Comparison of ENCODE assay signal across 33 cellular contexts in the genomic region with DNA sequence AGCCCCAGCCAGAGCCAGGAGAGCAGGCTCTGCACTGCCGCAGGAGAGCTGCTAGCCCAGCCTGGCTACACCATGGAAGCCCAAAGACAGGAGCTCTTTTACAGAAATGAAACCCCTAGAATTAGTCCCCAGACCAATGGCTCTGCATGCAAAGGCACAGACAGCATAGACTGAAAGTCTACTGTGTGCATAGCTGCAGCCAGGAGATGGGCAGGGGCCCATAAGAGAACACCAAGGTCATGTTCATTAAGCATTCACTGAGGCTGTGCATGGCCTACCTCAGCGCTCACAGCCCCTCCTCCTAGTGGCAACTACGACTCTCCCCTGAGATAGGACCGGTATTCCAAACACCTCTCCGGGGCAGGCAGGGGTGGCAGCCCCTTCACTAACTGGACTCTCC. TPM values are rescaled to one million over a fixed set of nuclear protein-coding genes. Genes with fewer than 3 reads are reported as not detected.
DNase-seq lines count a peak whose midpoint lies in the region; ATAC-seq and TF ChIP-seq lines count a peak whose summit lies in the region.
"Had no signal": no experiment of that assay in that cellular context is flagged by ENCODE, and none has a peak within 500 bp of the region (broad histone marks: within the 10 kb centered on the region; RNA-seq: fewer than 3 reads in every experiment).

No MANE protein-coding gene starts in this region.

- peaks cover 5% of the 10 kb centered on the region for H3K9me3 Mint-ChIP-seq in endodermal cell
- no peaks in the 10 kb centered on the region for H3K9me3 Mint-ChIP-seq in osteocyte (ENCODE audit: unreplicated experiment)
- H3K9me3 Mint-ChIP-seq in activated T-cell treated with anti-CD3 and anti-CD28 coated beads, Interleukin-2, amount 50 U/mL, for 24 hours = no peaks in the 10 kb centered on the region
- H3K9me3 Mint-ChIP-seq: activated B cell treated with CpG ODN at 0.5 μM for 24 hours; activated naive CD4-positive, alpha-beta T cell treated with anti-CD3 and anti-CD28 coated beads, Interleukin-2, amount 50 U/mL, for 72 hours; dendritic cell treated with granulocyte-macrophage colony-stimulating factor and Interleukin-4, amounts not matched to agents 40 ng/mL and 50 ng/mL, for 4 days; immature natural killer cell had no signal

- H3K27ac Mint-ChIP-seq in endodermal cell (peak overlapping the region; percentile 83), osteocyte (ENCODE audit: unreplicated experiment) (peak overlapping the region; percentile 99)
- H3K27ac Mint-ChIP-seq in activated T-cell treated with anti-CD3 and anti-CD28 coated beads, Interleukin-2, amount 50 U/mL, for 24 hours = no peak overlapping the region
- H3K27ac Mint-ChIP-seq: activated B cell treated with CpG ODN at 0.5 μM for 24 hours; activated naive CD4-positive, alpha-beta T cell treated with anti-CD3 and anti-CD28 coated beads, Interleukin-2, amount 50 U/mL, for 72 hours; dendritic cell treated with granulocyte-macrophage colony-stimulating factor and Interleukin-4, amounts not matched to agents 40 ng/mL and 50 ng/mL, for 4 days; naive B cell had no signal

- H3K4me1 Mint-ChIP-seq in endodermal cell (peaks cover 46% of the 10 kb centered on the region), osteocyte (ENCODE audit: unreplicated experiment) (peaks cover 81% of the 10 kb centered on the region)
- peaks cover 3% of the 10 kb centered on the region for H3K4me1 Mint-ChIP-seq in activated T-cell treated with anti-CD3 and anti-CD28 coated beads, Interleukin-2, amount 50 U/mL, for 24 hours (ENCODE audit: low read depth)

- H3K4me3 Mint-ChIP-seq in endodermal cell (no peak overlapping the region), osteocyte (ENCODE audit: unreplicated experiment) (peak overlapping the region; percentile 42)
- H3K4me3 Mint-ChIP-seq in activated T-cell treated with anti-CD3 and anti-CD28 coated beads, Interleukin-2, amount 50 U/mL, for 24 hours = no peak overlapping the region
- H3K4me3 Mint-ChIP-seq: activated B cell treated with CpG ODN at 0.5 μM for 24 hours; dendritic cell treated with granulocyte-macrophage colony-stimulating factor and Interleukin-4, amounts not matched to agents 40 ng/mL and 50 ng/mL, for 4 days; immature natural killer cell; naive B cell had no signal

- peak; percentile 71 for DNase-seq in endodermal cell
- DNase-seq in osteocyte (ENCODE audit: extremely low spot score, unreplicated experiment) = no peak
- no peak for DNase-seq in activated CD4-positive, CD25-positive, alpha-beta regulatory T cell treated with anti-CD3 and anti-CD28 coated beads, Interleukin-2, amount 50 U/mL, for 72 hours
- DNase-seq in C1 segment of cervical spinal cord (lab: John Stamatoyannopoulos, UW) = no peak
- no peak for DNase-seq in stimulated activated naive CD8-positive, alpha-beta T cell treated with anti-CD3 and anti-CD28 coated beads, Interleukin-15, Interleukin-2, amounts not matched to agents 100 U/mL and 50 U/mL, for 24 hours
- DNase-seq in activated T-cell treated with anti-CD3 and anti-CD28 coated beads, Interleukin-2, amount 50 U/mL, for 24 hours = no peak
- DNase-seq: activated B cell treated with CpG ODN at 0.5 μM for 24 hours; activated CD4-positive, alpha-beta T cell treated with anti-CD3 and anti-CD28 coated beads, Interleukin-2, amount 50 U/mL, for 48 hours; activated CD8-positive, alpha-beta memory T cell treated with anti-CD3 and anti-CD28 coated beads, Interleukin-2, amount 50 U/mL, for 48 hours; anterior cingulate cortex; Caco-2; caudate nucleus; DMS79; gastrocnemius medialis; GDM1; immature natural killer cell; naive B cell; NCI-H1105; NCI-H187 treated with DMSO at 0.1 percent for 48 hours; NCI-H69; pancreas; stimulated activated CD4-positive, alpha-beta T cell treated with anti-CD3 and anti-CD28 coated beads, Interleukin-12 subunit alpha, Interleukin-12 subunit beta, amount 100 ng/mL, for 4 hours; stimulated activated CD4-positive, alpha-beta T cell treated with anti-CD3 and anti-CD28 coated beads, Interleukin-4, amount 100 ng/mL, for 1 hour had no signal

- TF ChIP-seq CTCF in endodermal cell (conservative IDR thresholded peaks at IDR 0.05) (peak; percentile 38), osteocyte (IDR thresholded peaks at IDR 0.05) (no peak)

- no peak overlapping the region for H3K9ac ChIP-seq in endodermal cell (ENCODE audit: extremely low read depth, low read length, poor library complexity, severe bottlenecking)

- H3K4me3 ChIP-seq in endodermal cell (ENCODE audit: low read length) = no peak overlapping the region
- H3K4me3 ChIP-seq: gastrocnemius medialis, hepatocyte, K562, pancreas, right atrium auricular region had no signal

- WGBS in endodermal cell (ENCODE audit: insufficient coverage in 1 of 2, insufficient read length in 1 of 2), 2 experiments = 43 to 59% methylated on average over 4 to 5 of the region's 5 CpGs

- peaks cover 6% of the 10 kb centered on the region for H3K9me3 ChIP-seq in endodermal cell (ENCODE audit: control insufficient read depth, low read length)
- H3K9me3 ChIP-seq: gastrocnemius medialis, pancreas, right atrium auricular region had no signal

- H3K27me3 Mint-ChIP-seq in endodermal cell (ENCODE audit: insufficient read depth) (peaks cover 3% of the 10 kb centered on the region), osteocyte (ENCODE audit: unreplicated experiment) (no peaks in the 10 kb centered on the region)
- no peaks in the 10 kb centered on the region for H3K27me3 Mint-ChIP-seq in activated T-cell treated with anti-CD3 and anti-CD28 coated beads, Interleukin-2, amount 50 U/mL, for 24 hours

- no peaks in the 10 kb centered on the region for H3K27me3 ChIP-seq in endodermal cell (ENCODE audit: control insufficient read depth, insufficient read depth, low read length, poor library complexity, severe bottlenecking)
- H3K27me3 ChIP-seq: gastrocnemius medialis, hepatocyte, pancreas, right atrium auricular region had no signal

- peaks cover 27% of the 10 kb centered on the region for H3K4me1 ChIP-seq in endodermal cell (ENCODE audit: control insufficient read depth, insufficient read depth, low read length)

- no peaks in the 10 kb centered on the region for H3K36me3 Mint-ChIP-seq in endodermal cell (ENCODE audit: low read depth)
- H3K36me3 Mint-ChIP-seq in osteocyte (ENCODE audit: unreplicated experiment) = peaks cover 4% of the 10 kb centered on the region
- H3K36me3 Mint-ChIP-seq in activated T-cell treated with anti-CD3 and anti-CD28 coated beads, Interleukin-2, amount 50 U/mL, for 24 hours (ENCODE audit: low read depth) = no peaks in the 10 kb centered on the region
- H3K36me3 Mint-ChIP-seq: activated naive CD4-positive, alpha-beta T cell treated with anti-CD3 and anti-CD28 coated beads, Interleukin-2, amount 50 U/mL, for 72 hours had no signal

- ATAC-seq in GM18868 (IDR thresholded peaks at IDR 0.05; ENCODE audit: unreplicated experiment) (peak; percentile 82), HG03095 (IDR thresholded peaks at IDR 0.05; ENCODE audit: unreplicated experiment) (peak; percentile 67)
- no peak for ATAC-seq in stimulated activated naive CD8-positive, alpha-beta T cell treated with anti-CD3 and anti-CD28 coated beads, Interleukin-15, Interleukin-2, amounts not matched to agents 100 U/mL and 50 U/mL, for 24 hours
- ATAC-seq: activated naive CD4-positive, alpha-beta T cell treated with anti-CD3 and anti-CD28 coated beads, Interleukin-2, amount 50 U/mL, for 72 hours; gastrocnemius medialis; K562; left lobe of liver; Panc1 had no signal

- H3K27ac ChIP-seq in endodermal cell (ENCODE audit: low read depth, low read length) = no peak overlapping the region
- H3K27ac ChIP-seq: C4-2B, gastrocnemius medialis, hepatocyte, pancreas had no signal

- no peaks in the 10 kb centered on the region for H3K36me3 ChIP-seq in endodermal cell (ENCODE audit: control insufficient read depth, insufficient read depth, low read length)
- H3K36me3 ChIP-seq: gastrocnemius medialis, pancreas, right atrium auricular region had no signal

RNA-seq across cellular contexts. Expression of a gene that starts 34.9 kb away (rescaled TPM):
- total RNA-seq in endodermal cell (100 to 1,000 TPM; 170 to 171 TPM), osteocyte (140 and 147 TPM in 2 replicates)
- 124 TPM for polyA plus RNA-seq in endodermal cell (2013, experiment 1 of 2)
- polyA plus RNA-seq in endodermal cell (2013, experiment 2 of 2) = 121 TPM

RNA-seq across cellular contexts. Expression of a gene that starts 35.1 kb away (rescaled TPM):
- total RNA-seq in endodermal cell (10 to 100 TPM; 31.2 to 36.7 TPM), osteocyte (38.5 and 40.5 TPM in 2 replicates)
- 36.9 TPM for polyA plus RNA-seq in endodermal cell (2013, experiment 1 of 2)
- 32.9 TPM for polyA plus RNA-seq in endodermal cell (2013, experiment 2 of 2)
